In genomic region chrX:14896273-14896672, GRCh38 we compare ENCODE assay signal across 27 cellular contexts. TPM values are rescaled to one million over a fixed set of nuclear protein-coding genes. Genes with fewer than 3 reads are reported as not detected.
A peak's percentile ranks its signal among the peaks of the same experiment; 100 is the strongest.
DNase-seq lines count a peak whose midpoint lies in the region; ATAC-seq and TF ChIP-seq lines count a peak whose summit lies in the region.
"Had no signal": no experiment of that assay in that cellular context is flagged by ENCODE, and none has a peak within 500 bp of the region (broad histone marks: within the 10 kb centered on the region; RNA-seq: fewer than 3 reads in every experiment).

No MANE protein-coding gene starts in this region.

- H3K27me3 Mint-ChIP-seq in activated naive CD4-positive, alpha-beta T cell treated with anti-CD3 and anti-CD28 coated beads, Interleukin-2, amount 50 U/mL, for 24 hours: no peaks in the 10 kb centered on the region
- H3K27me3 Mint-ChIP-seq in activated B cell treated with CpG ODN at 0.5 μM for 24 hours (no peaks in the 10 kb centered on the region), mesothelial cell of epicardium (ENCODE audit: low read depth) (no peaks in the 10 kb centered on the region)
- H3K27me3 Mint-ChIP-seq in stimulated activated naive B cell treated with anti-CD40 and anti-IgM and Interleukin-4, amounts not matched to agents 10 μg/mL and 1 μg/mL and 100 μg/mL, for 72 hours: no peaks in the 10 kb centered on the region
- H3K27me3 Mint-ChIP-seq: CD4-positive, alpha-beta T cell; central memory CD8-positive, alpha-beta T cell; dendritic cell treated with granulocyte-macrophage colony-stimulating factor and Interleukin-4, amounts not matched to agents 40 ng/mL and 50 ng/mL, for 4 days; T-helper 17 cell had no signal

- POLR2A ChIA-PET in activated B cell treated with CpG ODN at 0.5 μM for 24 hours (lab: Charles Lee): no interaction called here

- H3K4me1 Mint-ChIP-seq in activated naive CD4-positive, alpha-beta T cell treated with anti-CD3 and anti-CD28 coated beads, Interleukin-2, amount 50 U/mL, for 24 hours: peaks cover 5% of the 10 kb centered on the region
- H3K4me1 Mint-ChIP-seq in activated B cell treated with CpG ODN at 0.5 μM for 24 hours (peaks cover 10% of the 10 kb centered on the region), mesothelial cell of epicardium (no peaks in the 10 kb centered on the region)
- H3K4me1 Mint-ChIP-seq in stimulated activated naive B cell treated with anti-CD40 and anti-IgM and Interleukin-4, amounts not matched to agents 10 μg/mL and 1 μg/mL and 100 μg/mL, for 72 hours: peaks cover 7 to 11% of the 10 kb centered on the region in 2 donors
- H3K4me1 Mint-ChIP-seq: T-helper 17 cell had no signal

- no peak for DNase-seq in activated naive CD4-positive, alpha-beta T cell (lab: John Stamatoyannopoulos, UW)
- no peak for DNase-seq in activated B cell treated with CpG ODN at 0.5 μM for 24 hours
- DNase-seq in stimulated activated naive B cell treated with anti-CD40 and anti-IgM and Interleukin-4, amounts not matched to agents 10 μg/mL and 1 μg/mL and 100 μg/mL, for 72 hours: no peak
- DNase-seq in NCI-H2081 treated with DMSO at 0.1 percent for 48 hours (lab: John Stamatoyannopoulos, UW): no peak
- DNase-seq in mesothelial cell of epicardium (ENCODE audit: low spot score in 2 of 2, unreplicated experiment in 2 of 2): no peak
- DNase-seq: activated effector memory CD4-positive, alpha-beta T cell treated with anti-CD3 and anti-CD28 coated beads, Interleukin-2, amount 50 U/mL, for 16 hours; AML-193; CD4-positive, alpha-beta T cell; DND-41; foreskin fibroblast; GM23248; MG63; NCI-H1105 treated with DMSO at 0.1 percent for 48 hours; NCI-H187 treated with DMSO at 0.1 percent for 48 hours; NK-92 treated with Interleukin-12 subunit alpha and Interleukin-12 subunit beta, amount 100 ng/mL, for 24 hours; ovary; PC-3; stimulated activated CD4-positive, alpha-beta T cell treated with anti-CD3 and anti-CD28 coated beads, Interleukin-15, amount 100 ng/mL, for 24 hours; stimulated activated CD4-positive, alpha-beta T cell treated with anti-CD3 and anti-CD28 coated beads, Interleukin-4, amount 100 ng/mL, for 4 hours; T-helper 17 cell had no signal

- H3K4me3 Mint-ChIP-seq in activated naive CD4-positive, alpha-beta T cell treated with anti-CD3 and anti-CD28 coated beads, Interleukin-2, amount 50 U/mL, for 24 hours: no peak overlapping the region
- H3K4me3 Mint-ChIP-seq in activated B cell treated with CpG ODN at 0.5 μM for 24 hours (no peak overlapping the region), mesothelial cell of epicardium (no peak overlapping the region)
- no peak overlapping the region for H3K4me3 Mint-ChIP-seq in stimulated activated naive B cell treated with anti-CD40 and anti-IgM and Interleukin-4, amounts not matched to agents 10 μg/mL and 1 μg/mL and 100 μg/mL, for 72 hours
- H3K4me3 Mint-ChIP-seq: CD4-positive, alpha-beta T cell; central memory CD8-positive, alpha-beta T cell; dendritic cell treated with granulocyte-macrophage colony-stimulating factor and Interleukin-4, amounts not matched to agents 40 ng/mL and 50 ng/mL, for 4 days; T-helper 17 cell had no signal

- intact Hi-C loops in activated B cell treated with CpG ODN at 0.5 μM for 24 hours (cut with micrococcal nuclease): no loop called here

- H3K36me3 Mint-ChIP-seq in activated naive CD4-positive, alpha-beta T cell treated with anti-CD3 and anti-CD28 coated beads, Interleukin-2, amount 50 U/mL, for 24 hours: peaks cover 9% of the 10 kb centered on the region
- H3K36me3 Mint-ChIP-seq in activated B cell treated with CpG ODN at 0.5 μM for 24 hours (ENCODE audit: low read depth) (peaks cover 26% of the 10 kb centered on the region), mesothelial cell of epicardium (peaks cover 14% of the 10 kb centered on the region)
- peaks cover 12 to 13% of the 10 kb centered on the region in 2 donors for H3K36me3 Mint-ChIP-seq in stimulated activated naive B cell treated with anti-CD40 and anti-IgM and Interleukin-4, amounts not matched to agents 10 μg/mL and 1 μg/mL and 100 μg/mL, for 72 hours

- CTCF ChIA-PET in activated B cell treated with CpG ODN at 0.5 μM for 24 hours (lab: Charles Lee): no interaction called here

- peak; percentile 53 for ATAC-seq in GM21423 (IDR thresholded peaks at IDR 0.05; ENCODE audit: unreplicated experiment)
- ATAC-seq in activated B cell treated with CpG ODN at 0.5 μM for 24 hours (ENCODE audit: low read depth): no peak
- ATAC-seq in stimulated activated naive B cell treated with anti-CD40 and anti-IgM and Interleukin-4, amounts not matched to agents 10 μg/mL and 1 μg/mL and 100 μg/mL, for 72 hours (replicated peaks): peak; percentile 23 to 25
- ATAC-seq: activated CD4-positive, CD25-positive, alpha-beta regulatory T cell treated with anti-CD3 and anti-CD28 coated beads, Interleukin-2, amount 50 U/mL, for 24 hours; K562; left lobe of liver; PC-3; T-helper 17 cell had no signal

- H3K27ac Mint-ChIP-seq in activated naive CD4-positive, alpha-beta T cell treated with anti-CD3 and anti-CD28 coated beads, Interleukin-2, amount 50 U/mL, for 24 hours: peak overlapping the region; percentile 56
- H3K27ac Mint-ChIP-seq in activated B cell treated with CpG ODN at 0.5 μM for 24 hours (peak overlapping the region; percentile 20), mesothelial cell of epicardium (no peak overlapping the region)
- no peak overlapping the region for H3K27ac Mint-ChIP-seq in stimulated activated naive B cell treated with anti-CD40 and anti-IgM and Interleukin-4, amounts not matched to agents 10 μg/mL and 1 μg/mL and 100 μg/mL, for 72 hours
- H3K27ac Mint-ChIP-seq: CD4-positive, alpha-beta T cell; dendritic cell treated with granulocyte-macrophage colony-stimulating factor and Interleukin-4, amounts not matched to agents 40 ng/mL and 50 ng/mL, for 4 days; T-helper 17 cell had no signal

- H3K9me3 Mint-ChIP-seq in activated naive CD4-positive, alpha-beta T cell treated with anti-CD3 and anti-CD28 coated beads, Interleukin-2, amount 50 U/mL, for 24 hours: no peaks in the 10 kb centered on the region
- H3K9me3 Mint-ChIP-seq in activated B cell treated with CpG ODN at 0.5 μM for 24 hours (no peaks in the 10 kb centered on the region), mesothelial cell of epicardium (peaks cover 20% of the 10 kb centered on the region)
- H3K9me3 Mint-ChIP-seq in stimulated activated naive B cell treated with anti-CD40 and anti-IgM and Interleukin-4, amounts not matched to agents 10 μg/mL and 1 μg/mL and 100 μg/mL, for 72 hours: no peaks in the 10 kb centered on the region
- H3K9me3 Mint-ChIP-seq: CD4-positive, alpha-beta T cell; central memory CD8-positive, alpha-beta T cell; dendritic cell treated with granulocyte-macrophage colony-stimulating factor and Interleukin-4, amounts not matched to agents 40 ng/mL and 50 ng/mL, for 4 days had no signal

- TF ChIP-seq CTCF in activated B cell treated with CpG ODN at 0.5 μM for 24 hours (IDR thresholded peaks at IDR 0.05) (no peak), mesothelial cell of epicardium (IDR thresholded peaks at IDR 0.05; ENCODE audit: unreplicated experiment) (no peak)

RNA-seq across cellular contexts. Expression of gene MOSPD2, which starts 23.1 kb away (rescaled TPM):
- 15.6 and 19.7 TPM in 2 replicates for total RNA-seq in activated B cell treated with CpG ODN at 0.5 μM for 24 hours
- 10.9 to 12.1 TPM (median 11.8 TPM) in 3 replicates for total RNA-seq in mesothelial cell of epicardium

RNA-seq across cellular contexts. Expression of gene FANCB, which starts 23.4 kb away (rescaled TPM):
- 3.9 and 4.0 TPM in 2 replicates for total RNA-seq in activated B cell treated with CpG ODN at 0.5 μM for 24 hours
- total RNA-seq in mesothelial cell of epicardium: 6.0 to 7.6 TPM (median 6.2 TPM) in 3 replicates

Comparison
In these comparisons a context has a peak if more than half of its experiments do, and no peak if none do; other contexts are left out.
1. H3K27ac Mint-ChIP-seq: peak in activated naive CD4-positive, alpha-beta T cell treated with anti-CD3 and anti-CD28 coated beads, Interleukin-2, amount 50 U/mL, for 24 hours (single experiment) and activated B cell treated with CpG ODN at 0.5 μM for 24 hours (single experiment); none in stimulated activated naive B cell treated with anti-CD40 and anti-IgM and Interleukin-4, amounts not matched to agents 10 μg/mL and 1 μg/mL and 100 μg/mL, for 72 hours (single experiment) and mesothelial cell of epicardium (single experiment).